In genomic region chr3:155179425-155179814, GRCh38 we compare ENCODE assay signal across 1 cellular context.
TF ChIP-seq lines count a peak whose summit lies in the region.

No MANE protein-coding gene starts in this region.

TF ChIP-seq in K562, 482 proteins besides CTCF, POLR2A, EP300 and RAD21 (continued from another document):
- TF ChIP-seq GATAD2A (IDR thresholded peaks at IDR 0.05) (peak; percentile 59; the same call in 1 of the 2 replicates), NEUROD1 (IDR thresholded peaks at IDR 0.05; ENCODE audit: borderline replicate concordance, low read depth, low read length, partially characterized antibody) (no peak), NCOR1 (IDR thresholded peaks at IDR 0.05) (peak; percentile 91), RBM22 (IDR thresholded peaks at IDR 0.05; ENCODE audit: low read depth, low read length, poor library complexity, severe bottlenecking) (no peak), PBX2 (CRISPR knock-in tag; IDR thresholded peaks at IDR 0.05; ENCODE audit: low read depth) (no peak), PBX2 (tag; conservative IDR thresholded peaks at IDR 0.05; ENCODE audit: low read depth) (peak; percentile 70; the same call in 1 of the 2 replicates), HNRNPK (IDR thresholded peaks at IDR 0.05; ENCODE audit: low read depth, low read length, poor library complexity, severe bottlenecking) (no peak)
